In genomic region chr16:18809165-18809564, GRCh38 we compare ENCODE assay signal across 15 cellular contexts. TPM values are rescaled to one million over a fixed set of nuclear protein-coding genes. Genes with fewer than 3 reads are reported as not detected.
A peak's percentile ranks its signal among the peaks of the same experiment; 100 is the strongest.
DNase-seq lines count a peak whose midpoint lies in the region; ATAC-seq, FAIRE-seq and TF ChIP-seq lines count a peak whose summit lies in the region.
"Had no signal": no experiment of that assay in that cellular context is flagged by ENCODE, and none has a peak within 500 bp of the region (broad histone marks: within the 10 kb centered on the region; RNA-seq: fewer than 3 reads in every experiment).

No MANE protein-coding gene starts in this region.

- no peaks in the 10 kb centered on the region for H3K4me1 ChIP-seq in pancreas

- H3K36me3 Mint-ChIP-seq in activated T-cell treated with anti-CD3 and anti-CD28 coated beads, Interleukin-2, amount 50 U/mL, for 72 hours (ENCODE audit: insufficient read depth in 2 of 2) = peaks cover 16 to 32% of the 10 kb centered on the region in 2 donors
- H3K36me3 Mint-ChIP-seq in IgD-negative memory B cell (peaks cover 2% of the 10 kb centered on the region), neural crest cell (ENCODE audit: low read depth) (peaks cover 42% of the 10 kb centered on the region)
- peaks cover 44 to 52% of the 10 kb centered on the region in 2 donors for H3K36me3 Mint-ChIP-seq in stimulated activated naive B cell treated with anti-CD40 and anti-IgM and Interleukin-4, amounts not matched to agents 10 μg/mL and 1 μg/mL and 100 μg/mL, for 72 hours

- intact Hi-C loops in pancreas (cut with DNase I) = no loop called here

- H3K4me1 Mint-ChIP-seq in activated T-cell treated with anti-CD3 and anti-CD28 coated beads, Interleukin-2, amount 50 U/mL, for 72 hours (ENCODE audit: low read depth) = peaks cover 22% of the 10 kb centered on the region
- H3K4me1 Mint-ChIP-seq in IgD-negative memory B cell = peaks cover under 1 to 1% (median under 1%) of the 10 kb centered on the region in 3 donors
- peaks cover 2% of the 10 kb centered on the region for H3K4me1 Mint-ChIP-seq in neural crest cell
- peaks cover under 1 to 14% of the 10 kb centered on the region in 2 donors for H3K4me1 Mint-ChIP-seq in stimulated activated naive B cell treated with anti-CD40 and anti-IgM and Interleukin-4, amounts not matched to agents 10 μg/mL and 1 μg/mL and 100 μg/mL, for 72 hours

- no peak overlapping the region for H3K4me3 Mint-ChIP-seq in activated T-cell treated with anti-CD3 and anti-CD28 coated beads, Interleukin-2, amount 50 U/mL, for 72 hours
- H3K4me3 Mint-ChIP-seq in IgD-negative memory B cell = no peak overlapping the region
- H3K4me3 Mint-ChIP-seq in neural crest cell = no peak overlapping the region
- no peak overlapping the region for H3K4me3 Mint-ChIP-seq in stimulated activated naive B cell treated with anti-CD40 and anti-IgM and Interleukin-4, amounts not matched to agents 10 μg/mL and 1 μg/mL and 100 μg/mL, for 72 hours
- H3K4me3 Mint-ChIP-seq: CD4-positive, CD25-positive, alpha-beta regulatory T cell had no signal

- H3K27ac ChIP-seq in brain microvascular endothelial cell = no peak overlapping the region
- no peak overlapping the region for H3K27ac ChIP-seq in pancreas
- H3K27ac ChIP-seq: BLaER1 treated with 17β-estradiol and CSF1 and Interleukin-3, amounts not matched to agents 10 nM and 100 nM; GM23248 had no signal

- H3K4me3 ChIP-seq in brain microvascular endothelial cell (ENCODE audit: low read depth, low read length) (no peak overlapping the region), pancreas (no peak overlapping the region)
- H3K4me3 ChIP-seq: BLaER1 treated with 17β-estradiol and CSF1 and Interleukin-3, amounts not matched to agents 10 nM and 100 nM; GM23248 had no signal

- 94 to 97% methylated on average over 13 of the region's 13 CpGs for WGBS in pancreas, 2 donors

- no peak for DNase-seq in activated T-cell treated with anti-CD3 and anti-CD28 coated beads, Interleukin-2, amount 50 U/mL, for 72 hours
- DNase-seq in activated T-cell treated with anti-CD3 and anti-CD28 coated beads, Interleukin-2, amount 50 U/mL, for 48 hours = no peak
- no peak for DNase-seq in neural crest cell (ENCODE audit: low read depth, low spot score)
- DNase-seq in stimulated activated naive B cell treated with anti-CD40 and anti-IgM and Interleukin-4, amounts not matched to agents 10 μg/mL and 1 μg/mL and 100 μg/mL, for 72 hours = no peak
- no peak for DNase-seq in brain microvascular endothelial cell
- DNase-seq in pancreas = no peak
- DNase-seq: ACHN; CD4-positive, CD25-positive, alpha-beta regulatory T cell; DMS 273 treated with DMSO at 0.1 percent for 48 hours; GM23248 had no signal

- in situ Hi-C loops in brain microvascular endothelial cell (cut with HindIII; ENCODE audit: low pct_ligation_motif_present, low sequenced_read_pairs) = no loop called here

- no peak for FAIRE-seq in pancreas (lab: Jason Lieb, UNC)
- FAIRE-seq: H54, HTR-8/SVneo had no signal

- no peak for TF ChIP-seq CTCF in neural crest cell (conservative IDR thresholded peaks at IDR 0.05)
- TF ChIP-seq CTCF in brain microvascular endothelial cell (IDR thresholded peaks at IDR 0.05; ENCODE audit: low read depth, low read length, missing control alignments) = no peak
- no peak for TF ChIP-seq CTCF in pancreas (IDR thresholded peaks at IDR 0.05)

- H3K27me3 ChIP-seq in brain microvascular endothelial cell (replicated peaks) (no peaks in the 10 kb centered on the region), pancreas (no peaks in the 10 kb centered on the region)
- H3K27me3 ChIP-seq: BLaER1 treated with 17β-estradiol and CSF1 and Interleukin-3, amounts not matched to agents 10 nM and 100 nM had no signal

- H3K9me3 ChIP-seq in pancreas = no peaks in the 10 kb centered on the region

- peak overlapping the region; percentile 3 for H3K27ac Mint-ChIP-seq in activated T-cell treated with anti-CD3 and anti-CD28 coated beads, Interleukin-2, amount 50 U/mL, for 72 hours
- H3K27ac Mint-ChIP-seq in IgD-negative memory B cell (peak overlapping the region in 2 of 3 donors; percentile 32 to 43), neural crest cell (ENCODE audit: unreplicated experiment) (peak overlapping the region; percentile 58)
- H3K27ac Mint-ChIP-seq in stimulated activated naive B cell treated with anti-CD40 and anti-IgM and Interleukin-4, amounts not matched to agents 10 μg/mL and 1 μg/mL and 100 μg/mL, for 72 hours = peak overlapping the region; percentile 31

- ATAC-seq in activated T-cell treated with anti-CD3 and anti-CD28 coated beads, Interleukin-2, amount 50 U/mL, for 72 hours (replicated peaks in 1 of 2) = no peak
- no peak for ATAC-seq in stimulated activated naive B cell treated with anti-CD40 and anti-IgM and Interleukin-4, amounts not matched to agents 10 μg/mL and 1 μg/mL and 100 μg/mL, for 72 hours (replicated peaks)
- ATAC-seq in pancreas = no peak
- ATAC-seq: HCT116 had no signal

- no peaks in the 10 kb centered on the region for H3K9me3 Mint-ChIP-seq in activated T-cell treated with anti-CD3 and anti-CD28 coated beads, Interleukin-2, amount 50 U/mL, for 72 hours
- H3K9me3 Mint-ChIP-seq in IgD-negative memory B cell (peaks cover 0 to 2% (median 0%) of the 10 kb centered on the region in 3 donors), neural crest cell (no peaks in the 10 kb centered on the region)
- H3K9me3 Mint-ChIP-seq in stimulated activated naive B cell treated with anti-CD40 and anti-IgM and Interleukin-4, amounts not matched to agents 10 μg/mL and 1 μg/mL and 100 μg/mL, for 72 hours = no peaks in the 10 kb centered on the region

- H3K27me3 Mint-ChIP-seq in activated T-cell treated with anti-CD3 and anti-CD28 coated beads, Interleukin-2, amount 50 U/mL, for 72 hours (ENCODE audit: low read depth) = no peaks in the 10 kb centered on the region
- H3K27me3 Mint-ChIP-seq in IgD-negative memory B cell = no peaks in the 10 kb centered on the region
- no peaks in the 10 kb centered on the region for H3K27me3 Mint-ChIP-seq in neural crest cell (ENCODE audit: low read depth)
- no peaks in the 10 kb centered on the region for H3K27me3 Mint-ChIP-seq in stimulated activated naive B cell treated with anti-CD40 and anti-IgM and Interleukin-4, amounts not matched to agents 10 μg/mL and 1 μg/mL and 100 μg/mL, for 72 hours
- H3K27me3 Mint-ChIP-seq: CD4-positive, CD25-positive, alpha-beta regulatory T cell had no signal

- H3K36me3 ChIP-seq in brain microvascular endothelial cell (replicated peaks) (peaks cover 49% of the 10 kb centered on the region), pancreas (peaks cover 0 to 33% (median 26%) of the 10 kb centered on the region in 3 donors)

RNA-seq across cellular contexts. Expression of gene ARL6IP1, which starts 7.8 kb away (rescaled TPM):
- 100 to 1,000 TPM; 164 to 169 TPM for total RNA-seq in activated T-cell treated with anti-CD3 and anti-CD28 coated beads, Interleukin-2, amount 50 U/mL, for 72 hours
- 142 TPM for polyA plus RNA-seq in IgD-negative memory B cell
- total RNA-seq in neural crest cell = 211 and 212 TPM in 2 replicates
- 10 to 100 TPM; 28.9 to 73.3 (median 42.3) TPM for total RNA-seq in pancreas
- 10 to 100 TPM; 30.6 to 82.3 TPM for polyA plus RNA-seq in pancreas

RNA-seq across cellular contexts. Expression of gene RPS15A, which starts 19.0 kb away (rescaled TPM):
- 1,000 to 10,000 TPM; 2,952 to 3,046 TPM for total RNA-seq in activated T-cell treated with anti-CD3 and anti-CD28 coated beads, Interleukin-2, amount 50 U/mL, for 72 hours
- polyA plus RNA-seq in IgD-negative memory B cell (3,520 TPM), pancreas (1,000 to 10,000 TPM; 1,660 to 1,808 TPM)
- total RNA-seq in neural crest cell (1,697 and 1,736 TPM in 2 replicates), pancreas (100 to 1,000 TPM; 521 to 940 (median 762) TPM)

Comparison
In these comparisons a context has a peak if more than half of its experiments do, and no peak if none do; other contexts are left out.
1. H3K27ac Mint-ChIP-seq: peak in every context shown above with its lines; median percentile 58 in neural crest cell; 38 in IgD-negative memory B cell; 31 in stimulated activated naive B cell treated with anti-CD40 and anti-IgM and Interleukin-4, amounts not matched to agents 10 μg/mL and 1 μg/mL and 100 μg/mL, for 72 hours; 3 in activated T-cell treated with anti-CD3 and anti-CD28 coated beads, Interleukin-2, amount 50 U/mL, for 72 hours.